28 cellular contexts compared by ENCODE assay signal in the genomic region with DNA sequence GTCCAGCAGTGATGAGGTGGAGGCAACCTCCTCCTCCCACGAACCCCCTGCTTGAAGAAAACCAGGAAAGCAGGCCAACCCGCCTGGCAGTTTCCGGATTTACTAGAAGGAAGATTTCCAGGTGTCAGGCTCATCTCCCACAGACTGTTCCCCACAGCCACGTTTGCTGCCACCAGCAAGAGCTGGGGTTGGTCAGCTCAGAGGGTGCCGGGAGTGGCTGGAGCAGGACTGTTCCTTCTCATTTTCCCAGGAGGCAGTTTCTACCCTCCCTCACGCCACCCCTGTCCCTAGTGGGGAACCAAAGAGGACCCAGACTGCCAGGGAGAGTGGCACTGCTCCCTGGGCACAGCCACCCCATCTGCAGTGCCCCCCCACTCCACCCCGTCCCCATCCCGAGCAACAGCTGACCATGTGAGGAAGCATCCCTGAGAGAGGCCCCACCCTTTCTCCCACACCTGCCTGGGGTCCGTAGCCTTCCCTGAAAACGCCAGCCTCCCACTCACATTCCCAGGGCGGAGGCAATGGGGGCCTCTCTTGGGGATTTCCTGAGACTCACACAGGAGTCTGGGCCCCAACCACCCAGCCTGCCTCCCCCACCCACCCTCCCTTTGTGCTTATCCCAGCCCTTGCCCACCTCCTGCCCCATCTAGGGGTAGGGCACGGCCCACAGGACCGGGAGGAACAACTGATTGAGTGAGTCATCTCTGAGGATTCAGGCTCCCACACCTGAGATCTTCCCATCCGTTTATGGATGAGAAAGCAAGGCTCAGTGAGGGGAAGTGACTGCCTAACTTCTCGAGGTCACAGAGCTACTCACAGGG. TPM values are rescaled to one million over a fixed set of nuclear protein-coding genes. Genes with fewer than 3 reads are reported as not detected.
A peak's percentile ranks its signal among the peaks of the same experiment; 100 is the strongest.
DNase-seq lines count a peak whose midpoint lies in the region; ATAC-seq, FAIRE-seq and TF ChIP-seq lines count a peak whose summit lies in the region.
"Had no signal": no experiment of that assay in that cellular context is flagged by ENCODE, and none has a peak within 500 bp of the region (broad histone marks: within the 10 kb centered on the region; RNA-seq: fewer than 3 reads in every experiment).

No MANE protein-coding gene starts in this region.

- no peaks in the 10 kb centered on the region for H3K9me3 ChIP-seq in lower lobe of right lung
- H3K9me3 ChIP-seq: psoas muscle, stomach, transverse colon had no signal

- H3K27me3 ChIP-seq in lower lobe of right lung (ENCODE audit: low read depth) = peaks cover 8% of the 10 kb centered on the region

- no peak overlapping the region for H3K4me3 ChIP-seq in lower lobe of right lung
- H3K4me3 ChIP-seq: psoas muscle, stomach, transverse colon had no signal

- FAIRE-seq in urothelium cell line (lab: Jason Lieb, UNC) = peak; percentile 32
- FAIRE-seq: small intestine had no signal

- intact Hi-C loops in lower lobe of right lung (cut with DNase I) = no loop called here

- H3K27me3 Mint-ChIP-seq in chondrocyte (ENCODE audit: low read depth) = no peaks in the 10 kb centered on the region

- H3K27ac Mint-ChIP-seq in chondrocyte (ENCODE audit: unreplicated experiment) = peak overlapping the region; percentile 17
- H3K27ac Mint-ChIP-seq: nephron progenitor cell had no signal

- no peaks in the 10 kb centered on the region for H3K9me3 Mint-ChIP-seq in chondrocyte (ENCODE audit: low read depth)
- H3K9me3 Mint-ChIP-seq: nephron progenitor cell had no signal

- no peak overlapping the region for H3K27ac ChIP-seq in lower lobe of right lung
- H3K27ac ChIP-seq: 22Rv1, psoas muscle, stomach, transverse colon had no signal

- H3K36me3 Mint-ChIP-seq in chondrocyte (ENCODE audit: low read depth) = peaks cover 10% of the 10 kb centered on the region

- no peak for TF ChIP-seq CTCF in chondrocyte (IDR thresholded peaks at IDR 0.05)
- TF ChIP-seq CTCF in lower lobe of right lung (IDR thresholded peaks at IDR 0.05) = no peak

- H3K36me3 ChIP-seq in lower lobe of right lung = no peaks in the 10 kb centered on the region
- H3K36me3 ChIP-seq: stomach, transverse colon had no signal

- H3K4me1 ChIP-seq in lower lobe of right lung = no peaks in the 10 kb centered on the region
- H3K4me1 ChIP-seq: psoas muscle, stomach, transverse colon had no signal

- ATAC-seq in lower lobe of right lung = peak; percentile 19 to 30
- ATAC-seq: left colon, psoas muscle had no signal

- peaks cover 51% of the 10 kb centered on the region for H3K4me1 Mint-ChIP-seq in chondrocyte (ENCODE audit: low read depth)

- DNase-seq in activated effector memory CD4-positive, alpha-beta T cell treated with anti-CD3 and anti-CD28 coated beads, Interleukin-2, amount 50 U/mL, for 16 hours = peak; percentile 41
- DNase-seq in activated effector memory CD4-positive, alpha-beta T cell treated with Interleukin-2 at 50 U/mL for 16 hours = no peak
- DNase-seq in chondrocyte (ENCODE audit: low spot score) = peak; percentile 90
- DNase-seq in lower lobe of right lung = no peak
- peak; percentile 46 for DNase-seq in urothelium cell line (ENCODE audit: low spot score)
- no peak for DNase-seq in GM03348 (ENCODE audit: low spot score)
- DNase-seq in germinal center (ENCODE audit: low spot score) = no peak
- DNase-seq in NCI-H524 treated with DMSO at 0.1 percent for 48 hours (lab: John Stamatoyannopoulos, UW) = no peak
- DNase-seq: activated CD4-positive, alpha-beta T cell treated with anti-CD3 and anti-CD28 coated beads, Interleukin-2, amount 50 U/mL, for 1 hour; activated CD8-positive, alpha-beta memory T cell treated with anti-CD3 and anti-CD28 coated beads, Interleukin-2, amount 50 U/mL, for 4 hours; COR-L47; foreskin melanocyte; left colon; midbrain; NCI-H1436; NCI-H526 treated with DMSO at 0.1 percent for 48 hours; nephron progenitor cell; psoas muscle; SHP77 treated with DMSO at 0.1 percent for 48 hours; small intestine; stimulated activated CD4-positive, alpha-beta T cell treated with anti-CD3 and anti-CD28 coated beads, Interleukin-4, amount 100 ng/mL, for 1 hour; stomach; T-helper 1 cell; transverse colon had no signal

- H3K4me3 Mint-ChIP-seq in chondrocyte (ENCODE audit: unreplicated experiment) = no peak overlapping the region
- H3K4me3 Mint-ChIP-seq: nephron progenitor cell had no signal

RNA-seq across cellular contexts. Expression of gene KRT17, which starts 5.8 kb away (rescaled TPM):
- total RNA-seq in chondrocyte (183 to 261 TPM (median 258 TPM) in 3 replicates), lower lobe of right lung (2.6 TPM)
- total RNA-seq: cardiac septum, psoas muscle had no signal

RNA-seq across cellular contexts. Expression of gene KRT16, which starts 6.0 kb away (rescaled TPM):
- total RNA-seq in chondrocyte (3.9 to 5.9 TPM (median 5.5 TPM) in 3 replicates), lower lobe of right lung (not detected)
- total RNA-seq: cardiac septum, dermis microvascular lymphatic vessel endothelial cell, left colon had no signal

RNA-seq across cellular contexts. Expression of gene KRT14, which starts 31.9 kb away (rescaled TPM):
- total RNA-seq in chondrocyte (0.23 to 0.94 TPM (median 0.32 TPM) in 3 replicates), lower lobe of right lung (not detected)
- total RNA-seq: cardiac septum, dermis microvascular lymphatic vessel endothelial cell, epithelial cell of proximal tubule had no signal

RNA-seq across cellular contexts. Expression of gene KRT9, which starts 46.7 kb away (rescaled TPM):
- total RNA-seq in chondrocyte = not detected in 3 replicates
- total RNA-seq in lower lobe of right lung = not detected
- total RNA-seq: cardiac septum, dermis microvascular lymphatic vessel endothelial cell, epithelial cell of proximal tubule, left colon, psoas muscle, stomach, transverse colon had no signal

Comparison
In these comparisons a context has a peak if more than half of its experiments do, and no peak if none do; other contexts are left out.
1. DNase-seq: peak in activated effector memory CD4-positive, alpha-beta T cell treated with anti-CD3 and anti-CD28 coated beads, Interleukin-2, amount 50 U/mL, for 16 hours (single experiment), chondrocyte (single experiment) and urothelium cell line (single experiment); none in activated effector memory CD4-positive, alpha-beta T cell treated with Interleukin-2 at 50 U/mL for 16 hours (single experiment), lower lobe of right lung (single experiment), GM03348 (single experiment), germinal center (single experiment) and NCI-H524 treated with DMSO at 0.1 percent for 48 hours (single experiment).
2. RNA of gene KRT17, which starts 5.8 kb away (total RNA-seq): 183 to 261 TPM in chondrocyte; 2.6 TPM in lower lobe of right lung (single experiment); every median in the first group is over 10 times any median in the second.